Comparison of ENCODE assay signal across 12 cellular contexts in genomic region chr3:136350132-136350531, GRCh38.
A peak's percentile ranks its signal among the peaks of the same experiment; 100 is the strongest.
DNase-seq lines count a peak whose midpoint lies in the region; ATAC-seq and FAIRE-seq lines count a peak whose summit lies in the region.
"Had no signal": no experiment of that assay in that cellular context is flagged by ENCODE, and none has a peak within 500 bp of the region (broad histone marks: within the 10 kb centered on the region; RNA-seq: fewer than 3 reads in every experiment).

No MANE protein-coding gene starts in this region.

- ATAC-seq in esophagus mucosa (peak; percentile 26), HG02623 (IDR thresholded peaks at IDR 0.05; ENCODE audit: unreplicated experiment) (no peak)
- ATAC-seq: left lobe of liver had no signal

- DNase-seq in AG08396 (ENCODE audit: low spot score) = peak; percentile 72
- DNase-seq in LHCN-M2 (ENCODE audit: low read depth) = peak; percentile 90
- peak; percentile 93 for DNase-seq in myocyte (ENCODE audit: low read depth)
- DNase-seq in cerebellar cortex (ENCODE audit: low spot score) = no peak
- no peak for DNase-seq in NAMALWA (ENCODE audit: low spot score)
- no peak for DNase-seq in GM19239 (ENCODE audit: insufficient read length, low spot score)
- DNase-seq: CD4-positive, alpha-beta T cell; NCI-H1092 treated with DMSO at 0.1 percent for 48 hours; stimulated activated CD4-positive, alpha-beta T cell treated with anti-CD3 and anti-CD28 coated beads, Interleukin-15, amount 100 ng/mL, for 24 hours had no signal

- no peak for FAIRE-seq in GM19239 (lab: Jason Lieb, UNC)

Comparison
In these comparisons a context has a peak if more than half of its experiments do, and no peak if none do; other contexts are left out.
1. DNase-seq: peak in AG08396 (single experiment), LHCN-M2 (single experiment) and myocyte (single experiment); none in cerebellar cortex (single experiment), NAMALWA (single experiment) and GM19239 (single experiment).